11 cellular contexts compared by ENCODE assay signal in genomic region chr13:48507024-48507423, GRCh38. TPM values are rescaled to one million over a fixed set of nuclear protein-coding genes. Genes with fewer than 3 reads are reported as not detected.
A peak's percentile ranks its signal among the peaks of the same experiment; 100 is the strongest.
DNase-seq lines count a peak whose midpoint lies in the region; ATAC-seq and TF ChIP-seq lines count a peak whose summit lies in the region.
"Had no signal": no experiment of that assay in that cellular context is flagged by ENCODE, and none has a peak within 500 bp of the region (broad histone marks: within the 10 kb centered on the region; RNA-seq: fewer than 3 reads in every experiment).

No MANE protein-coding gene starts in this region.

- H3K4me3 Mint-ChIP-seq in MCF 10A (ENCODE audit: unreplicated experiment) (no peak overlapping the region), natural killer cell (no peak overlapping the region), GM23338 (no peak overlapping the region)

- 95% methylated on average over 4 of the region's 10 CpGs for WGBS in right lobe of liver (ENCODE audit: insufficient coverage, low coverage, low lambda C conversion rate, missing lambda C conversion rate)

- intact Hi-C loops in breast epithelium (cut with DNase I; ENCODE audit: low total_unique reads) (no loop called here), MCF 10A (cut with micrococcal nuclease) (no loop called here), natural killer cell (cut with micrococcal nuclease) (loop anchor here (10.0 kb wide), 1 partner anchor 172 kb away; no protein-coding TSS in a partner anchor), vagina (cut with DNase I) (no loop called here), right lobe of liver (cut with DNase I) (no loop called here)

- H2AFZ ChIP-seq in GM23338 = no peak overlapping the region

- H4K20me1 ChIP-seq in GM23338 (replicated peaks; ENCODE audit: insufficient read depth) = no peaks in the 10 kb centered on the region

- H3K9me3 Mint-ChIP-seq in MCF 10A (ENCODE audit: unreplicated experiment) (no peaks in the 10 kb centered on the region), natural killer cell (no peaks in the 10 kb centered on the region), GM23338 (no peaks in the 10 kb centered on the region)
- H3K9me3 Mint-ChIP-seq: naive B cell had no signal

- TF ChIP-seq POLR2A in breast epithelium (IDR thresholded peaks at IDR 0.05) (no peak), vagina (IDR thresholded peaks at IDR 0.05) (no peak), right lobe of liver (IDR thresholded peaks at IDR 0.05) (no peak)

- H3K9me2 ChIP-seq in GM23338 (ENCODE audit: insufficient read depth) = no peaks in the 10 kb centered on the region

- TF ChIP-seq CTCF in breast epithelium (IDR thresholded peaks at IDR 0.05) = no peak
- no peak for TF ChIP-seq CTCF in MCF 10A (IDR thresholded peaks at IDR 0.05; ENCODE audit: unreplicated experiment)
- no peak for TF ChIP-seq CTCF in natural killer cell (IDR thresholded peaks at IDR 0.05)
- TF ChIP-seq CTCF in vagina (IDR thresholded peaks at IDR 0.05) = no peak
- TF ChIP-seq CTCF in GM23338 (conservative IDR thresholded peaks at IDR 0.05; ENCODE audit: low read depth in 2 of 2) = no peak
- no peak for TF ChIP-seq CTCF in right lobe of liver (IDR thresholded peaks at IDR 0.05)

- H3K27ac ChIP-seq in breast epithelium = peak overlapping the region; percentile 85 to 92
- peak overlapping the region; percentile 94 for H3K27ac ChIP-seq in cingulate gyrus (ENCODE audit: low read depth, low read length)
- peak overlapping the region; percentile 84 for H3K27ac ChIP-seq in vagina
- no peak overlapping the region for H3K27ac ChIP-seq in GM23338 (ENCODE audit: low read depth)
- no peak overlapping the region for H3K27ac ChIP-seq in right lobe of liver

- H3K27me3 ChIP-seq in breast epithelium (no peaks in the 10 kb centered on the region), vagina (no peaks in the 10 kb centered on the region), GM23338 (ENCODE audit: insufficient read depth) (no peaks in the 10 kb centered on the region), right lobe of liver (no peaks in the 10 kb centered on the region)

- no TSS peak for BruUV-seq in MCF 10A (replicated peaks; lab: Mats Ljungman, UMichigan)

- H3F3A ChIP-seq in GM23338 (replicated peaks; ENCODE audit: low read depth) = no peaks in the 10 kb centered on the region

- no peaks in the 10 kb centered on the region for H3K4me1 Mint-ChIP-seq in MCF 10A (ENCODE audit: insufficient read depth, unreplicated experiment)
- H3K4me1 Mint-ChIP-seq in natural killer cell = peaks cover 43 to 62% of the 10 kb centered on the region in 2 donors
- peaks cover 11% of the 10 kb centered on the region; the same call in 2 of the 3 replicates for H3K4me1 Mint-ChIP-seq in GM23338

- no peak overlapping the region for H3K27ac Mint-ChIP-seq in MCF 10A (ENCODE audit: low read depth, unreplicated experiment)
- peak overlapping the region; percentile 91 to 97 for H3K27ac Mint-ChIP-seq in natural killer cell
- no peak overlapping the region for H3K27ac Mint-ChIP-seq in GM23338

- peak in 1 of 2 donors; percentile 88 for DNase-seq in breast epithelium (ENCODE audit: low spot score in 2 of 2)
- DNase-seq in MCF 10A (ENCODE audit: unreplicated experiment) = no peak
- DNase-seq in natural killer cell = no peak
- no peak for DNase-seq in vagina (ENCODE audit: extremely low spot score in 2 of 2)
- DNase-seq in GM23338 (ENCODE audit: low spot score) = no peak
- DNase-seq in AG20443 (ENCODE audit: low spot score) = no peak
- DNase-seq in right lobe of liver = no peak
- DNase-seq: activated naive CD4-positive, alpha-beta T cell treated with Interleukin-2 at 50 U/mL for 16 hours; DMS153; naive B cell had no signal

- H3K79me2 ChIP-seq in GM23338 (replicated peaks; ENCODE audit: insufficient read depth) = no peaks in the 10 kb centered on the region

- no peak overlapping the region for H3K4me3 ChIP-seq in breast epithelium
- H3K4me3 ChIP-seq in vagina = no peak overlapping the region
- H3K4me3 ChIP-seq in GM23338 = no peak overlapping the region
- no peak overlapping the region for H3K4me3 ChIP-seq in right lobe of liver

- H3K27me3 Mint-ChIP-seq in MCF 10A (ENCODE audit: insufficient read depth, unreplicated experiment) (no peaks in the 10 kb centered on the region), natural killer cell (ENCODE audit: low read depth in 2 of 2) (no peaks in the 10 kb centered on the region), GM23338 (ENCODE audit: insufficient read depth, low read depth, poor library complexity) (peaks cover 5% of the 10 kb centered on the region)

- no peak overlapping the region for H3K4me2 ChIP-seq in GM23338

- CTCF ChIA-PET in MCF 10A (lab: Yijun Ruan, JAX) = interaction anchor here (0.9 to 1.1 kb wide), 2 partner anchors 11 to 74 kb away, joined by 3 read pairs; no protein-coding TSS in a partner anchor

- POLR2A ChIA-PET in MCF 10A (lab: Yijun Ruan, JAX) = interaction anchor here (1.3 kb wide), 1 partner anchor 106 kb away, joined by 4 read pairs; no protein-coding TSS in a partner anchor

- H3K36me3 Mint-ChIP-seq in MCF 10A (ENCODE audit: insufficient read depth, unreplicated experiment) = peaks cover 6% of the 10 kb centered on the region
- H3K36me3 Mint-ChIP-seq in natural killer cell = no peaks in the 10 kb centered on the region
- H3K36me3 Mint-ChIP-seq in GM23338 (ENCODE audit: low read depth) = no peaks in the 10 kb centered on the region

- ATAC-seq in natural killer cell (no peak), GM23338 (no peak), right lobe of liver (no peak)

- no peaks in the 10 kb centered on the region for H3K36me3 ChIP-seq in breast epithelium
- no peaks in the 10 kb centered on the region for H3K36me3 ChIP-seq in vagina
- 0 out of 2 replicates have a peak, but pooled peaks cover 4% of the 10 kb centered on the region for H3K36me3 ChIP-seq in GM23338 (ENCODE audit: insufficient read depth)
- H3K36me3 ChIP-seq in right lobe of liver = no peaks in the 10 kb centered on the region

- H3K9me3 ChIP-seq in breast epithelium (no peaks in the 10 kb centered on the region), vagina (no peaks in the 10 kb centered on the region), right lobe of liver (no peaks in the 10 kb centered on the region)

- H3K4me1 ChIP-seq in breast epithelium (peaks cover 0 to 9% of the 10 kb centered on the region in 2 donors), vagina (peaks cover 64% of the 10 kb centered on the region), GM23338 (ENCODE audit: insufficient read depth) (0 out of 2 replicates have a peak, but pooled peaks cover 6% of the 10 kb centered on the region), right lobe of liver (no peaks in the 10 kb centered on the region)

TF ChIP-seq in GM23338, 12 proteins besides CTCF, POLR2A, EP300 and RAD21 (continues in another document):
- TF ChIP-seq REST (IDR thresholded peaks at IDR 0.05; ENCODE audit: unreplicated experiment) = no peak

RNA-seq across cellular contexts. Expression of gene RCBTB2, which starts 25.9 kb away (rescaled TPM):
- 10 to 100 TPM; 10.8 to 16.1 (median 14.9) TPM for total RNA-seq in breast epithelium
- 2.4 TPM in 2 replicates for total RNA-seq in MCF 10A (2022)
- 10 to 100 TPM; 21.9 to 27.1 (median 24.2) TPM for total RNA-seq in natural killer cell
- 14.7 TPM for total RNA-seq in vagina
- 15.3 and 20.8 TPM in 2 replicates for total RNA-seq in GM23338 (2014; rRNA removed; shearing (Covaris generic))
- polyA plus RNA-seq in GM23338 (2016; fragmentation: Nextera tagmentation; extraction: Ambion mirVana) = 8.1 TPM in 2 replicates
- 1 to 10 TPM; 2.6 to 7.5 (median 4.8) TPM for total RNA-seq in right lobe of liver

Comparison
In these comparisons a context has a peak if more than half of its experiments do, and no peak if none do; other contexts are left out.
1. H3K27ac ChIP-seq: peak in breast epithelium (2 of 2), cingulate gyrus (single experiment) and vagina (single experiment); none in GM23338 (single experiment) and right lobe of liver (0 of 3).
2. H3K27ac Mint-ChIP-seq: peak in natural killer cell (2 of 2); none in MCF 10A (single experiment) and GM23338 (single experiment).